Comparison of ENCODE assay signal across 8 cellular contexts in the genomic region with DNA sequence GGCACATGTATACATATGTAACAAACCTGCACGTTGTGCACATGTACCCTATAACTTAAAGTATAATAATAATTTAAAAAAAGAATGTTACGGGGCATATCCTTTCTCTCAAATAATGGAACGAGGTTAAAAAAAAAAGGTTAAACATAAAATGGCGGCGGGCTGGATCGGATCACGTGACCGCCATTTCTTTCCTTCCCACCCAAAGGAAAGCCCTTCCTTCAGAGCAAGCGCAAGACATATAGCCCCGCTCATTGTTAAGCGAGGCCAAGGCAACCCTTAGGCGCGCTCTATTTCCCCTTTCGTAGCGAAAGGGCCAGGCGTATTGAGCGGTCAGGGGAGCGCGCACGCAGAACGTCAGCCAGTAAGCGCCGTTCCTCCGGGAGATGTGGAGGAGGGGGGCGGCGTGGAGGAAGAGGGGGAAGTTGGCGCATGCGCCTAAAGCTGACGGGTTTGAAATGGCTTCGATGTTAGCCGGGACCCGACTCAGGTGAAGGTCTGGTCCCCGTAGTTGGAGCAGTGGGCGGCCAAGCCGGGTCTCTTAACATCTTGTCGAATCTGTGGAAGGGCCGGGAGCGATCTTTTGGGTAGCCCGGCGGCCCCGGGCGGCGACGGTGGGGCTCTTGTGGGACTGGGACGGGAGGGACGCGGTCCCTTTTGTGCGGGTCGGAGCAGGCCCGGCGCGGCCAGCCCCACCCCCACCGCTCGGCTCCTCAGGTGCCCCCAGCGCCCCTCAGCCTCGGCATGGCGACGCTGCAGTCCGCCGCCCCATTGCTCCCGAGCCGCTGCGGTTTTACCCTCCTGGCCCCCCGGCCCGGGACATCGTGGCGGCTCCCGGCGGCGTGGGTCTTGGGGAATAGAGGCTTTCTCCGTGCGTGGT. TPM values are rescaled to one million over a fixed set of nuclear protein-coding genes. Genes with fewer than 3 reads are reported as not detected.
DNase-seq lines count a peak whose midpoint lies in the region; ATAC-seq and TF ChIP-seq lines count a peak whose summit lies in the region.

A gene with protein sequence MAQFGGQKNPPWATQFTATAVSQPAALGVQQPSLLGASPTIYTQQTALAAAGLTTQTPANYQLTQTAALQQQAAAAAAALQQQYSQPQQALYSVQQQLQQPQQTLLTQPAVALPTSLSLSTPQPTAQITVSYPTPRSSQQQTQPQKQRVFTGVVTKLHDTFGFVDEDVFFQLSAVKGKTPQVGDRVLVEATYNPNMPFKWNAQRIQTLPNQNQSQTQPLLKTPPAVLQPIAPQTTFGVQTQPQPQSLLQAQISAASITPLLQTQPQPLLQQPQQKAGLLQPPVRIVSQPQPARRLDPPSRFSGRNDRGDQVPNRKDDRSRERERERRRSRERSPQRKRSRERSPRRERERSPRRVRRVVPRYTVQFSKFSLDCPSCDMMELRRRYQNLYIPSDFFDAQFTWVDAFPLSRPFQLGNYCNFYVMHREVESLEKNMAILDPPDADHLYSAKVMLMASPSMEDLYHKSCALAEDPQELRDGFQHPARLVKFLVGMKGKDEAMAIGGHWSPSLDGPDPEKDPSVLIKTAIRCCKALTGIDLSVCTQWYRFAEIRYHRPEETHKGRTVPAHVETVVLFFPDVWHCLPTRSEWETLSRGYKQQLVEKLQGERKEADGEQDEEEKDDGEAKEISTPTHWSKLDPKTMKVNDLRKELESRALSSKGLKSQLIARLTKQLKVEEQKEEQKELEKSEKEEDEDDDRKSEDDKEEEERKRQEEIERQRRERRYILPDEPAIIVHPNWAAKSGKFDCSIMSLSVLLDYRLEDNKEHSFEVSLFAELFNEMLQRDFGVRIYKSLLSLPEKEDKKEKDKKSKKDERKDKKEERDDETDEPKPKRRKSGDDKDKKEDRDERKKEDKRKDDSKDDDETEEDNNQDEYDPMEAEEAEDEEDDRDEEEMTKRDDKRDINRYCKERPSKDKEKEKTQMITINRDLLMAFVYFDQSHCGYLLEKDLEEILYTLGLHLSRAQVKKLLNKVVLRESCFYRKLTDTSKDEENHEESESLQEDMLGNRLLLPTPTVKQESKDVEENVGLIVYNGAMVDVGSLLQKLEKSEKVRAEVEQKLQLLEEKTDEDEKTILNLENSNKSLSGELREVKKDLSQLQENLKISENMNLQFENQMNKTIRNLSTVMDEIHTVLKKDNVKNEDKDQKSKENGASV (plus strand): TSS at position 447 of the 880 bp plus-strand sequence. CDS start 1,266 bp downstream, outside the sequence.

- peak within 1 kb of the TSS; percentile 83 for H3K4me3 ChIP-seq in GM12865 (ENCODE audit: low read depth, low read length)
- peak within 1 kb of the TSS; percentile 93 for H3K4me3 ChIP-seq in ovary
- peak within 1 kb of the TSS; percentile 83 to 95 (median 84) for H3K4me3 ChIP-seq in thyroid gland (replicated peaks in 1 of 3)

- H3K27ac Mint-ChIP-seq in activated naive CD8-positive, alpha-beta T cell treated with anti-CD3 and anti-CD28 coated beads, Interleukin-2, amount 50 U/mL, for 24 hours = peak within 1 kb of the TSS; percentile 94

- peak; percentile 99 for DNase-seq in GM12865 (ENCODE audit: low read depth)
- peak; percentile 84 for DNase-seq in NCI-H1417 treated with DMSO at 0.1 percent for 48 hours (lab: John Stamatoyannopoulos, UW)
- DNase-seq in SW480 (ENCODE audit: low spot score) = peak; percentile 99
- DNase-seq in activated naive CD8-positive, alpha-beta T cell treated with anti-CD3 and anti-CD28 coated beads, Interleukin-2, amount 50 U/mL, for 24 hours = peak; percentile 98
- peak; percentile 99 for DNase-seq in Right ventricle myocardium inferior (ENCODE audit: missing footprints)
- peak; percentile 96 to 98 (median 97) for DNase-seq in ovary
- DNase-seq in thyroid gland = peak; percentile 97 to 98

- H3K9me3 ChIP-seq in ovary = no peaks in the 10 kb centered on the region
- no peaks in the 10 kb centered on the region for H3K9me3 ChIP-seq in thyroid gland

- H3K4me3 Mint-ChIP-seq in activated naive CD8-positive, alpha-beta T cell treated with anti-CD3 and anti-CD28 coated beads, Interleukin-2, amount 50 U/mL, for 24 hours = peak within 1 kb of the TSS; percentile 87

- no peaks in the 10 kb centered on the region for H3K27me3 ChIP-seq in ovary
- no peaks in the 10 kb centered on the region for H3K27me3 ChIP-seq in thyroid gland

- peaks cover 3% of the 10 kb centered on the region for H3K27me3 Mint-ChIP-seq in activated naive CD8-positive, alpha-beta T cell treated with anti-CD3 and anti-CD28 coated beads, Interleukin-2, amount 50 U/mL, for 24 hours

- peaks cover 21% of the 10 kb centered on the region for H3K4me1 Mint-ChIP-seq in activated naive CD8-positive, alpha-beta T cell treated with anti-CD3 and anti-CD28 coated beads, Interleukin-2, amount 50 U/mL, for 24 hours

- TF ChIP-seq POLR2A in ovary (IDR thresholded peaks at IDR 0.05) (peak; percentile 88), thyroid gland (IDR thresholded peaks at IDR 0.05) (peak in 1 of 2 donors; percentile 83)

- intact Hi-C loops in Right ventricle myocardium inferior (cut with DNase I) (loop anchor here (2.0 to 5.0 kb wide), 2 partner anchors 180 to 194 kb away; a partner anchor contains a TSS), ovary (cut with DNase I) (loop anchor here in 2 of 4 donors (10.0 kb wide), 2 partner anchors 316 to 386 kb away; a partner anchor contains a TSS), thyroid gland (cut with DNase I) (no loop called here)

- H3K27ac ChIP-seq in ovary (peak within 1 kb of the TSS; percentile 94 to 96), thyroid gland (peak within 1 kb of the TSS; percentile 90 to 95 (median 94))

- TF ChIP-seq EP300 in ovary (IDR thresholded peaks at IDR 0.05) = no peak

- ATAC-seq in HG02763 (IDR thresholded peaks at IDR 0.05; ENCODE audit: unreplicated experiment) = peak; percentile 99
- peak; percentile 100 for ATAC-seq in activated naive CD8-positive, alpha-beta T cell treated with anti-CD3 and anti-CD28 coated beads, Interleukin-2, amount 50 U/mL, for 24 hours
- ATAC-seq in Right ventricle myocardium inferior = peak; percentile 99

- H3K36me3 Mint-ChIP-seq in activated naive CD8-positive, alpha-beta T cell treated with anti-CD3 and anti-CD28 coated beads, Interleukin-2, amount 50 U/mL, for 24 hours (ENCODE audit: low read depth) = peaks cover 31% of the 10 kb centered on the region

- TF ChIP-seq CTCF in GM12865 (IDR thresholded peaks at IDR 0.05; ENCODE audit: insufficient read depth, low read depth, low read length, missing control alignments) (no peak), ovary (IDR thresholded peaks at IDR 0.05) (no peak), thyroid gland (IDR thresholded peaks at IDR 0.05) (peak in 1 of 6 experiments; percentile 8)

- 0 to 1% (median 0%) methylated on average over 62 to 72 of the region's 72 CpGs for WGBS in ovary, 3 donors
- WGBS in thyroid gland, 2 donors = 0 to 1% methylated on average over 29 to 43 of the region's 72 CpGs

- H3K36me3 ChIP-seq in ovary (no peaks in the 10 kb centered on the region), thyroid gland (peaks cover 0 to 10% of the 10 kb centered on the region in 2 donors)

- no peaks in the 10 kb centered on the region for H3K9me3 Mint-ChIP-seq in activated naive CD8-positive, alpha-beta T cell treated with anti-CD3 and anti-CD28 coated beads, Interleukin-2, amount 50 U/mL, for 24 hours

- H3K4me1 ChIP-seq in ovary (ENCODE audit: insufficient read depth) (peaks cover 4% of the 10 kb centered on the region), thyroid gland (peaks cover 4 to 8% of the 10 kb centered on the region in 2 donors)

RNA-seq across cellular contexts. Expression of the gene that starts here (rescaled TPM):
- 32.0 TPM for total RNA-seq in Right ventricle myocardium inferior
- total RNA-seq in ovary = 10 to 100 TPM; 42.1 to 65.4 (median 52.2) TPM
- 10 to 100 TPM; 22.0 to 41.9 TPM for polyA plus RNA-seq in ovary
- total RNA-seq in thyroid gland = 10 to 100 TPM; 65.6 to 95.3 (median 74.2) TPM

Comparison
In these comparisons a context has a peak if more than half of its experiments do, and no peak if none do; other contexts are left out.
1. Peak in every context shown above with its lines: DNase-seq, ATAC-seq, H3K4me3 ChIP-seq and H3K27ac ChIP-seq.